ENCODE assay signal across 1 cellular context in the genomic region with DNA sequence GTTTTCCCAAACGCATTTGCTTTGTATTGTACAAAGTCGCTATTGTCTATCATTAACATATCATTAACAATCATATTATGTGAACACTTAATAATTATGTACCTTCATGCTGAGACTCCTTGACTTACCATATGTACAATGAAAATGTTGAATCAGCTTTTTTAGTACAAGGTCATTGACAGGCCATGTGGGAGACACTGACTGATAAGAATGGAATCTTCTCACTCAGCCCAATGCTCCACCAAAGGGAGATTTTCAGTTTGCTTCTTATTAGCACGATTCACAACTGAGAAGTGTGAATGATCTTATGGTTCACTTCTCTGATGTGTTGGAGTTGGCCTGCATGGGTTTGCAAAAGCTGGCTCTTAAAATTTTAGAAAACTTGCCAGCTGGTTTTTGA.
TF ChIP-seq lines count a peak whose summit lies in the region.

No MANE protein-coding gene starts in this region.

TF ChIP-seq in GM12878, 131 proteins besides CTCF, POLR2A, EP300 and RAD21:
- TF ChIP-seq MYC (IDR thresholded peaks at IDR 0.05; ENCODE audit: insufficient read depth, insufficient read length, insufficient replicate concordance, low read length, severe bottlenecking) (no peak), MTA3 (IDR thresholded peaks at IDR 0.05; ENCODE audit: borderline replicate concordance, low read length) (no peak), IKZF1 (conservative IDR thresholded peaks at IDR 0.05) (peak; percentile 30; the same call in 1 of the 2 replicates), BHLHE40 (IDR thresholded peaks at IDR 0.05; ENCODE audit: borderline replicate concordance in 1 of 2, low read depth in 2 of 2, low read length in 1 of 2) (peak in 1 of 2 experiments; percentile 12; a peak in 1 of 4 replicates), IKZF2 (IDR thresholded peaks at IDR 0.05) (peak in 1 of 2 experiments; percentile 12; a peak in 1 of 4 replicates), MTA2 (IDR thresholded peaks at IDR 0.05; ENCODE audit: low read depth) (peak; percentile 13; the same call in 1 of the 2 replicates)
- TF ChIP-seq, protein P1, sequence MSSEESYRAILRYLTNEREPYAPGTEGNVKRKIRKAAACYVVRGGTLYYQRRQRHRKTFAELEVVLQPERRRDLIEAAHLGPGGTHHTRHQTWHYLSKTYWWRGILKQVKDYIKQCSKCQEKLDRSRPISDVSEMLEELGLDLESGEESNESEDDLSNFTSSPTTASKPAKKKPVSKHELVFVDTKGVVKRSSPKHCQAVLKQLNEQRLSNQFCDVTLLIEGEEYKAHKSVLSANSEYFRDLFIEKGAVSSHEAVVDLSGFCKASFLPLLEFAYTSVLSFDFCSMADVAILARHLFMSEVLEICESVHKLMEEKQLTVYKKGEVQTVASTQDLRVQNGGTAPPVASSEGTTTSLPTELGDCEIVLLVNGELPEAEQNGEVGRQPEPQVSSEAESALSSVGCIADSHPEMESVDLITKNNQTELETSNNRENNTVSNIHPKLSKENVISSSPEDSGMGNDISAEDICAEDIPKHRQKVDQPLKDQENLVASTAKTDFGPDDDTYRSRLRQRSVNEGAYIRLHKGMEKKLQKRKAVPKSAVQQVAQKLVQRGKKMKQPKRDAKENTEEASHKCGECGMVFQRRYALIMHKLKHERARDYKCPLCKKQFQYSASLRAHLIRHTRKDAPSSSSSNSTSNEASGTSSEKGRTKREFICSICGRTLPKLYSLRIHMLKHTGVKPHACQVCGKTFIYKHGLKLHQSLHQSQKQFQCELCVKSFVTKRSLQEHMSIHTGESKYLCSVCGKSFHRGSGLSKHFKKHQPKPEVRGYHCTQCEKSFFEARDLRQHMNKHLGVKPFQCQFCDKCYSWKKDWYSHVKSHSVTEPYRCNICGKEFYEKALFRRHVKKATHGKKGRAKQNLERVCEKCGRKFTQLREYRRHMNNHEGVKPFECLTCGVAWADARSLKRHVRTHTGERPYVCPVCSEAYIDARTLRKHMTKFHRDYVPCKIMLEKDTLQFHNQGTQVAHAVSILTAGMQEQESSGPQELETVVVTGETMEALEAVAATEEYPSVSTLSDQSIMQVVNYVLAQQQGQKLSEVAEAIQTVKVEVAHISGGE (CRISPR knock-in tag; IDR thresholded peaks at IDR 0.05): no peak
